In genomic region chr12:54991992-54992377, GRCh38 we compare ENCODE assay signal across 13 cellular contexts. TPM values are rescaled to one million over a fixed set of nuclear protein-coding genes. Genes with fewer than 3 reads are reported as not detected.
A peak's percentile ranks its signal among the peaks of the same experiment; 100 is the strongest.
DNase-seq lines count a peak whose midpoint lies in the region; ATAC-seq, FAIRE-seq and TF ChIP-seq lines count a peak whose summit lies in the region.
"Had no signal": no experiment of that assay in that cellular context is flagged by ENCODE, and none has a peak within 500 bp of the region (broad histone marks: within the 10 kb centered on the region; RNA-seq: fewer than 3 reads in every experiment).

No MANE protein-coding gene starts in this region.

- BruUV-seq in OCI-LY7 (replicated peaks; lab: Mats Ljungman, UMichigan): no TSS peak

- peaks cover 38% of the 10 kb centered on the region for H3K4me1 Mint-ChIP-seq in activated CD8-positive, alpha-beta memory T cell treated with anti-CD3 and anti-CD28 coated beads, Interleukin-2, amount 10 ng/mL, durations not matched to agents 7 days and 5 days

- H3K4me3 ChIP-seq in OCI-LY7 (ENCODE audit: low read depth, low read length, poor library complexity, severe bottlenecking) (peak overlapping the region; percentile 61), upper lobe of left lung (no peak overlapping the region)
- H3K4me3 ChIP-seq: body of pancreas had no signal

- WGBS in upper lobe of left lung, 2 donors: 77 to 84% methylated on average over 5 of the region's 5 CpGs

- intact Hi-C loops in OCI-LY7 (cut with micrococcal nuclease; ENCODE audit: unreplicated experiment): no loop called here

- H3K9me3 Mint-ChIP-seq in activated CD8-positive, alpha-beta memory T cell treated with anti-CD3 and anti-CD28 coated beads, Interleukin-2, amount 10 ng/mL, durations not matched to agents 7 days and 5 days (ENCODE audit: low read depth): no peaks in the 10 kb centered on the region
- H3K9me3 Mint-ChIP-seq: mesothelial cell of epicardium had no signal

- H3K36me3 ChIP-seq in OCI-LY7 (ENCODE audit: insufficient read depth, low read length) (no peaks in the 10 kb centered on the region), upper lobe of left lung (no peaks in the 10 kb centered on the region)

- H3K27ac ChIP-seq in OCI-LY7 (ENCODE audit: low read depth, low read length, poor library complexity, severe bottlenecking): peak overlapping the region; percentile 85
- H3K27ac ChIP-seq in upper lobe of left lung: no peak overlapping the region
- H3K27ac ChIP-seq: body of pancreas had no signal

- H3K4me2 ChIP-seq in OCI-LY7 (ENCODE audit: low read length): peak overlapping the region; percentile 93

- POLR2A ChIA-PET in OCI-LY7 (lab: Charles Lee): interaction anchor here (0.6 to 2.0 kb wide), 7 partner anchors 10 to 144 kb away, joined by 3 to 20 read pairs (median 3); no protein-coding TSS in a partner anchor

- peak; percentile 21 for ATAC-seq in activated CD8-positive, alpha-beta memory T cell treated with anti-CD3 and anti-CD28 coated beads, Interleukin-2, amount 10 ng/mL, durations not matched to agents 7 days and 5 days
- ATAC-seq in HG02759 (IDR thresholded peaks at IDR 0.05; ENCODE audit: unreplicated experiment) (peak; percentile 40), upper lobe of left lung (ENCODE audit: low FRiP score in 2 of 2) (no peak)
- ATAC-seq in stimulated activated naive CD8-positive, alpha-beta T cell treated with anti-CD3 and anti-CD28 coated beads, Interleukin-15, Interleukin-2, amounts not matched to agents 100 U/mL and 50 U/mL, for 24 hours: peak; percentile 48
- ATAC-seq: body of pancreas had no signal

- FAIRE-seq in H54 (lab: Jason Lieb, UNC): no peak

- H3K36me3 Mint-ChIP-seq in activated CD8-positive, alpha-beta memory T cell treated with anti-CD3 and anti-CD28 coated beads, Interleukin-2, amount 10 ng/mL, durations not matched to agents 7 days and 5 days: peaks cover 3% of the 10 kb centered on the region
- H3K36me3 Mint-ChIP-seq: mesothelial cell of epicardium had no signal

- peaks cover 57% of the 10 kb centered on the region for H3K4me1 ChIP-seq in OCI-LY7 (ENCODE audit: insufficient read depth, low read length, poor library complexity, severe bottlenecking)
- H3K4me1 ChIP-seq in upper lobe of left lung: no peaks in the 10 kb centered on the region
- H3K4me1 ChIP-seq: body of pancreas had no signal

- TF ChIP-seq POLR2A in upper lobe of left lung (IDR thresholded peaks at IDR 0.05): no peak
- TF ChIP-seq POLR2A in H54 (IDR thresholded peaks at IDR 0.05; ENCODE audit: low read depth, low read length): no peak

- H3K9me2 ChIP-seq in OCI-LY7 (ENCODE audit: insufficient read depth, low read length): no peaks in the 10 kb centered on the region

- TF ChIP-seq CTCF in OCI-LY7 (conservative IDR thresholded peaks at IDR 0.05; ENCODE audit: low read length) (no peak), upper lobe of left lung (IDR thresholded peaks at IDR 0.05) (no peak)

- no peaks in the 10 kb centered on the region for H3K79me2 ChIP-seq in OCI-LY7 (ENCODE audit: insufficient read depth, low read depth, low read length)

- H4K20me1 ChIP-seq in OCI-LY7 (ENCODE audit: insufficient read depth, low read length): no peaks in the 10 kb centered on the region

- peak overlapping the region; percentile 93 for H2AFZ ChIP-seq in OCI-LY7 (ENCODE audit: low read length)

- H3K9me3 ChIP-seq in OCI-LY7 (ENCODE audit: low read length) (no peaks in the 10 kb centered on the region), upper lobe of left lung (no peaks in the 10 kb centered on the region)
- H3K9me3 ChIP-seq: body of pancreas had no signal

- TF ChIP-seq EP300 in upper lobe of left lung (IDR thresholded peaks at IDR 0.05): no peak

- no peak overlapping the region for H3K4me3 Mint-ChIP-seq in activated CD8-positive, alpha-beta memory T cell treated with anti-CD3 and anti-CD28 coated beads, Interleukin-2, amount 10 ng/mL, durations not matched to agents 7 days and 5 days
- H3K4me3 Mint-ChIP-seq: mesothelial cell of epicardium had no signal

- CTCF ChIA-PET in activated CD8-positive, alpha-beta memory T cell treated with anti-CD3 and anti-CD28 coated beads, Interleukin-2, amount 10 ng/mL, durations not matched to agents 7 days and 5 days (lab: Charles Lee): interaction anchor here (1.2 to 13.9 kb wide), 18 partner anchors 8 to 613 kb away, joined by 3 to 528 read pairs (median 12); partner anchors contain the start of genes MUCL1 and TESPA1
- CTCF ChIA-PET in OCI-LY7 (lab: Charles Lee; ENCODE audit: unreplicated experiment): interaction anchor here (0.6 to 3.4 kb wide), 3 partner anchors 54 to 80 kb away, joined by 3 to 72 read pairs (median 11); no protein-coding TSS in a partner anchor

- no peaks in the 10 kb centered on the region for H3K27me3 Mint-ChIP-seq in activated CD8-positive, alpha-beta memory T cell treated with anti-CD3 and anti-CD28 coated beads, Interleukin-2, amount 10 ng/mL, durations not matched to agents 7 days and 5 days

- H3K27ac Mint-ChIP-seq in activated CD8-positive, alpha-beta memory T cell treated with anti-CD3 and anti-CD28 coated beads, Interleukin-2, amount 10 ng/mL, durations not matched to agents 7 days and 5 days: peak overlapping the region; percentile 96
- H3K27ac Mint-ChIP-seq: mesothelial cell of epicardium had no signal

- H3K27me3 ChIP-seq in upper lobe of left lung: no peaks in the 10 kb centered on the region
- H3K27me3 ChIP-seq: body of pancreas had no signal

- no peak for DNase-seq in activated CD8-positive, alpha-beta memory T cell treated with anti-CD3 and anti-CD28 coated beads, Interleukin-2, amount 10 ng/mL, durations not matched to agents 7 days and 5 days
- no peak for DNase-seq in activated CD8-positive, alpha-beta memory T cell treated with anti-CD3 and anti-CD28 coated beads, Interleukin-2, amount 50 U/mL, for 48 hours
- DNase-seq in OCI-LY7 (ENCODE audit: low spot score) (peak; percentile 59), upper lobe of left lung (no peak), H54 (ENCODE audit: insufficient read length, low spot score) (no peak), 8988T (no peak)
- no peak for DNase-seq in stimulated activated naive CD8-positive, alpha-beta T cell treated with anti-CD3 and anti-CD28 coated beads, Interleukin-15, Interleukin-2, amounts not matched to agents 100 U/mL and 50 U/mL, for 24 hours
- DNase-seq: body of pancreas, foreskin fibroblast, NCI-H82 had no signal

RNA-seq across cellular contexts. Expression of gene TESPA1, which starts 7.4 kb away (rescaled TPM):
- total RNA-seq in activated CD8-positive, alpha-beta memory T cell treated with anti-CD3 and anti-CD28 coated beads, Interleukin-2, amount 10 ng/mL, durations not matched to agents 7 days and 5 days: 10 to 100 TPM; 65.9 to 74.6 TPM
- 9.5 and 9.7 TPM in 2 replicates for total RNA-seq in OCI-LY7 (2014; rRNA removed; shearing (Covaris generic))
- total RNA-seq in OCI-LY7 (2022): 21.9 and 24.1 TPM in 2 replicates
- 10 to 100 TPM in 1 of 6 donors, 1 to 10 TPM in 5; 2.7 to 10.5 (median 4.3) TPM for total RNA-seq in upper lobe of left lung
- total RNA-seq: body of pancreas had no signal

RNA-seq across cellular contexts. Expression of gene NEUROD4, which starts 27.8 kb away (rescaled TPM):
- total RNA-seq in activated CD8-positive, alpha-beta memory T cell treated with anti-CD3 and anti-CD28 coated beads, Interleukin-2, amount 10 ng/mL, durations not matched to agents 7 days and 5 days: not detected
- total RNA-seq in OCI-LY7 (2014; rRNA removed; shearing (Covaris generic)): not detected in 2 replicates
- total RNA-seq in OCI-LY7 (2022) (not detected in 2 replicates), upper lobe of left lung (not detected)
- total RNA-seq: body of pancreas, HT1080, mesothelial cell of epicardium had no signal

Comparison
In these comparisons a context has a peak if more than half of its experiments do, and no peak if none do; other contexts are left out.
1. ATAC-seq: peak in activated CD8-positive, alpha-beta memory T cell treated with anti-CD3 and anti-CD28 coated beads, Interleukin-2, amount 10 ng/mL, durations not matched to agents 7 days and 5 days (single experiment), HG02759 (single experiment) and stimulated activated naive CD8-positive, alpha-beta T cell treated with anti-CD3 and anti-CD28 coated beads, Interleukin-15, Interleukin-2, amounts not matched to agents 100 U/mL and 50 U/mL, for 24 hours (single experiment); none in upper lobe of left lung (0 of 2).